Comparison of ENCODE assay signal across 15 cellular contexts in the genomic region with DNA sequence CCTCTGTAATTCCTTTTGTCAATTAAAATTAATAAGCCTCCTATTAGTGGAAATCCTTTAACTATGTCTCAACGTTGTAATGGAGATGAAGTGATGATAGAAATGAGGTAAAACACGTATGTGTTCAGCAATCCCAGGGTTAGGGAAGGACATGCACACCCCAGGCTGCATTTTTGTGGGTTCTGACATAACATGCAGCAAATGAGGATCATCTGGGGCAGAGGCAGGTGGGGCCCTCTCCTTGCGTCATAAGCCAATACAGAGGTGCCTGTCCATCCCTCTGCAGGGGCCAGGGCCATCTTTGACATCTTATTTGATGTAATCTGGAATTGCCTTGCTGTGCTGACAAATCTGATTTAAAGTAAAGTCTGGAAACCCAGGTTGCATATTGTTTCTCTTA.
A peak's percentile ranks its signal among the peaks of the same experiment; 100 is the strongest.
DNase-seq lines count a peak whose midpoint lies in the region; ATAC-seq and TF ChIP-seq lines count a peak whose summit lies in the region.
"Had no signal": no experiment of that assay in that cellular context is flagged by ENCODE, and none has a peak within 500 bp of the region (broad histone marks: within the 10 kb centered on the region; RNA-seq: fewer than 3 reads in every experiment).

No MANE protein-coding gene starts in this region.

- H3K4me3 ChIP-seq in OCI-LY1 (ENCODE audit: low read depth, low read length, poor library complexity, severe bottlenecking), result no peak overlapping the region
- no peak overlapping the region for H3K4me3 ChIP-seq in epithelial cell of esophagus (ENCODE audit: low read length)

- TF ChIP-seq CTCF in OCI-LY1 (IDR thresholded peaks at IDR 0.05; ENCODE audit: low read length) (no peak), epithelial cell of esophagus (IDR thresholded peaks at IDR 0.05; ENCODE audit: insufficient read depth, low read depth, low read length, missing control alignments) (no peak)

- no peaks in the 10 kb centered on the region for H4K20me1 ChIP-seq in OCI-LY1 (ENCODE audit: insufficient read depth, low read length)

- H3F3A ChIP-seq in OCI-LY1 (ENCODE audit: insufficient read depth, low read length), result no peaks in the 10 kb centered on the region

- H3K27ac ChIP-seq in OCI-LY1 (ENCODE audit: low read depth, low read length, poor library complexity, severe bottlenecking), result peak overlapping the region; percentile 98

- H3K36me3 ChIP-seq in OCI-LY1 (ENCODE audit: insufficient read depth, low read length), result no peaks in the 10 kb centered on the region

- no peaks in the 10 kb centered on the region for H3K79me2 ChIP-seq in OCI-LY1 (ENCODE audit: insufficient read depth, low read length)

- no peak for ATAC-seq in GM21423 (IDR thresholded peaks at IDR 0.05; ENCODE audit: unreplicated experiment)
- ATAC-seq in HG03565 (IDR thresholded peaks at IDR 0.05; ENCODE audit: unreplicated experiment), result no peak
- no peak for ATAC-seq in GM19455 (IDR thresholded peaks at IDR 0.05; ENCODE audit: unreplicated experiment)
- ATAC-seq: Panc1 had no signal

- H2AFZ ChIP-seq in OCI-LY1 (ENCODE audit: low read length), result 0 out of 2 replicates have a peak overlapping the region, but pooled peaks have one; percentile 8

- no peaks in the 10 kb centered on the region for H3K9me3 ChIP-seq in OCI-LY1 (ENCODE audit: low read length)

- DNase-seq in EH (ENCODE audit: low read depth) (peak; percentile 50), epithelial cell of esophagus (ENCODE audit: low read depth) (peak; percentile 75), myocyte (ENCODE audit: low read depth) (peak; percentile 88)
- no peak for DNase-seq in activated CD4-positive, alpha-beta T cell treated with anti-CD3 and anti-CD28 coated beads for 48 hours
- DNase-seq: activated CD4-positive, alpha-beta T cell treated with anti-CD3 and anti-CD28 coated beads for 4 hours; activated T-cell treated with anti-CD3 and anti-CD28 coated beads, Interleukin-2, amount 50 U/mL, for 24 hours; NCI-H1436 treated with DMSO at 0.1 percent for 48 hours; NCI-H524 treated with DMSO at 0.1 percent for 48 hours; small intestine; T-helper 2 cell had no signal

- H3K9me2 ChIP-seq in OCI-LY1 (ENCODE audit: low read depth, low read length), result no peaks in the 10 kb centered on the region

- no peaks in the 10 kb centered on the region for H3K27me3 ChIP-seq in OCI-LY1 (ENCODE audit: insufficient read depth, low read length)

- H3K4me2 ChIP-seq in OCI-LY1 (ENCODE audit: low read length), result no peak overlapping the region

- peaks cover 81% of the 10 kb centered on the region for H3K4me1 ChIP-seq in OCI-LY1 (ENCODE audit: insufficient read depth, low read length, severe bottlenecking)

- H3K9ac ChIP-seq in OCI-LY1 (ENCODE audit: low read length), result peak overlapping the region; percentile 13; the same call in 1 of the 2 replicates
